Comparison of ENCODE assay signal across 10 cellular contexts in genomic region chr1:31574749-31575372, GRCh38. TPM values are rescaled to one million over a fixed set of nuclear protein-coding genes. Genes with fewer than 3 reads are reported as not detected.
DNase-seq lines count a peak whose midpoint lies in the region; ATAC-seq and TF ChIP-seq lines count a peak whose summit lies in the region.
"Had no signal": no experiment of that assay in that cellular context is flagged by ENCODE, and none has a peak within 500 bp of the region (broad histone marks: within the 10 kb centered on the region; RNA-seq: fewer than 3 reads in every experiment).

No MANE protein-coding gene starts in this region.

- no peak for ATAC-seq in GM23338
- no peak for ATAC-seq in GM18909 (IDR thresholded peaks at IDR 0.05; ENCODE audit: poor library complexity, unreplicated experiment)
- ATAC-seq: T-cell had no signal

- no peaks in the 10 kb centered on the region for H3K9me3 Mint-ChIP-seq in activated CD4-positive, alpha-beta T cell treated with anti-CD3 and anti-CD28 coated beads, Interleukin-2, amount 10 ng/mL, durations not matched to agents 7 days and 5 days
- no peaks in the 10 kb centered on the region for H3K9me3 Mint-ChIP-seq in GM23338
- H3K9me3 Mint-ChIP-seq: T-cell had no signal

- H3K27me3 Mint-ChIP-seq in activated CD4-positive, alpha-beta T cell treated with anti-CD3 and anti-CD28 coated beads, Interleukin-2, amount 10 ng/mL, durations not matched to agents 7 days and 5 days: peaks cover 3% of the 10 kb centered on the region
- H3K27me3 Mint-ChIP-seq in GM23338 (ENCODE audit: insufficient read depth, low read depth, poor library complexity): peaks cover 8% of the 10 kb centered on the region

- no peaks in the 10 kb centered on the region for H3K9me2 ChIP-seq in GM23338 (ENCODE audit: insufficient read depth)

- DNase-seq in activated CD4-positive, alpha-beta T cell treated with anti-CD3 and anti-CD28 coated beads, Interleukin-2, amount 10 ng/mL, durations not matched to agents 7 days and 5 days: peak; percentile 5
- no peak for DNase-seq in activated CD4-positive, alpha-beta T cell treated with anti-CD3 and anti-CD28 coated beads, Interleukin-2, amount 50 U/mL, for 48 hours
- peak; percentile 94 for DNase-seq in mammary epithelial cell
- DNase-seq in transverse colon: no peak
- no peak for DNase-seq in GM23338 (ENCODE audit: low spot score)
- no peak for DNase-seq in WERI-Rb-1
- DNase-seq: 8988T had no signal

- no peak for TF ChIP-seq EP300 in transverse colon (IDR thresholded peaks at IDR 0.05; ENCODE audit: low read depth)

- H3K27me3 ChIP-seq in mammary epithelial cell (ENCODE audit: insufficient read depth, low read length) (no peaks in the 10 kb centered on the region), mucosa of rectum (ENCODE audit: control insufficient read depth in 2 of 2, insufficient read depth in 2 of 2, low read length in 2 of 2) (no peaks in the 10 kb centered on the region), transverse colon (no peaks in the 10 kb centered on the region), GM23338 (ENCODE audit: insufficient read depth) (no peaks in the 10 kb centered on the region), WERI-Rb-1 (ENCODE audit: insufficient read depth, low read depth, severe bottlenecking) (no peaks in the 10 kb centered on the region)

- peak overlapping the region in 2 of 3 experiments; percentile 6 to 33 for H3K4me3 ChIP-seq in mammary epithelial cell (replicated peaks in 1 of 3; ENCODE audit: insufficient read depth in 1 of 3, low read depth in 2 of 3, low read length in 3 of 3)
- H3K4me3 ChIP-seq in mucosa of rectum (ENCODE audit: low read length in 2 of 2): peak overlapping the region; percentile 44 to 59
- peak overlapping the region in 2 of 4 donors; percentile 10 to 14 for H3K4me3 ChIP-seq in transverse colon
- no peak overlapping the region for H3K4me3 ChIP-seq in GM23338
- no peak overlapping the region for H3K4me3 ChIP-seq in WERI-Rb-1 (ENCODE audit: low read depth, low read length)

- H3K4me3 Mint-ChIP-seq in activated CD4-positive, alpha-beta T cell treated with anti-CD3 and anti-CD28 coated beads, Interleukin-2, amount 10 ng/mL, durations not matched to agents 7 days and 5 days: no peak overlapping the region
- no peak overlapping the region; the same call in 2 of the 3 replicates for H3K4me3 Mint-ChIP-seq in GM23338
- H3K4me3 Mint-ChIP-seq: T-cell had no signal

- no peaks in the 10 kb centered on the region for H4K20me1 ChIP-seq in mammary epithelial cell (ENCODE audit: insufficient read depth, low read length)
- no peaks in the 10 kb centered on the region for H4K20me1 ChIP-seq in GM23338 (replicated peaks; ENCODE audit: insufficient read depth)

- in situ Hi-C loops in mammary epithelial cell (cut with MboI; ENCODE audit: low sequenced_read_pairs in 2 of 2): loop anchor here in 1 of 2 donors (25.0 kb wide), 1 partner anchor 212 kb away; no protein-coding TSS in a partner anchor
- in situ Hi-C loops in transverse colon (cut with MboI; ENCODE audit: low pct_ligation_motif_present in 1 of 4, low pct_unique_long_range_greater_than_20kb in 1 of 4, low sequenced_read_pairs in 3 of 4): loop anchor here in 1 of 4 donors (25.0 kb wide), 1 partner anchor 388 kb away; no protein-coding TSS in a partner anchor

- no peak overlapping the region for H2AFZ ChIP-seq in mammary epithelial cell (ENCODE audit: low read depth, low read length)
- H2AFZ ChIP-seq in GM23338: no peak overlapping the region

- TF ChIP-seq CTCF in mammary epithelial cell (conservative IDR thresholded peaks at IDR 0.05 in 1 of 2, IDR thresholded peaks at IDR 0.05 in 1 of 2; ENCODE audit: extremely low read depth in 1 of 2, insufficient read depth in 1 of 2, low read depth in 1 of 2, low read length in 2 of 2): no peak
- TF ChIP-seq CTCF in transverse colon (IDR thresholded peaks at IDR 0.05): no peak
- no peak for TF ChIP-seq CTCF in GM23338 (conservative IDR thresholded peaks at IDR 0.05; ENCODE audit: low read depth in 2 of 2)
- no peak for TF ChIP-seq CTCF in WERI-Rb-1 (IDR thresholded peaks at IDR 0.05; ENCODE audit: low read depth, low read length)

- H3F3A ChIP-seq in GM23338 (replicated peaks; ENCODE audit: low read depth): peaks cover 5% of the 10 kb centered on the region

- H3K4me1 Mint-ChIP-seq in activated CD4-positive, alpha-beta T cell treated with anti-CD3 and anti-CD28 coated beads, Interleukin-2, amount 10 ng/mL, durations not matched to agents 7 days and 5 days: peaks cover 3% of the 10 kb centered on the region
- peaks cover 24% of the 10 kb centered on the region for H3K4me1 Mint-ChIP-seq in GM23338

- POLR2A ChIA-PET in activated CD4-positive, alpha-beta T cell treated with anti-CD3 and anti-CD28 coated beads, Interleukin-2, amount 10 ng/mL, durations not matched to agents 7 days and 5 days (lab: Charles Lee): no interaction called here

- H3K79me2 ChIP-seq in mammary epithelial cell (ENCODE audit: insufficient read depth, low read length) (peaks cover 34% of the 10 kb centered on the region), GM23338 (replicated peaks; ENCODE audit: insufficient read depth) (no peaks in the 10 kb centered on the region)

- no peak for TF ChIP-seq POLR2A in transverse colon (IDR thresholded peaks at IDR 0.05)

- H3K27ac ChIP-seq in mammary epithelial cell (ENCODE audit: insufficient read depth, low read depth, low read length) (peak overlapping the region; percentile 68), mucosa of rectum (ENCODE audit: low read depth in 2 of 2, low read length in 2 of 2) (peak overlapping the region; percentile 97), transverse colon (peak overlapping the region; percentile 90 to 98 (median 92)), GM23338 (ENCODE audit: low read depth) (no peak overlapping the region), WERI-Rb-1 (no peak overlapping the region)

- intact Hi-C loops in mammary epithelial cell (cut with micrococcal nuclease): loop anchor here (2.0 to 10.0 kb wide), 4 partner anchors 70 to 390 kb away; partner anchors contain the start of genes COL16A1 and PEF1
- intact Hi-C loops in transverse colon (cut with DNase I; ENCODE audit: low total_unique reads): no loop called here

- dilution Hi-C loops in mammary epithelial cell (cut with HindIII; ENCODE audit: low sequenced_read_pairs): loop anchor here (5.0 kb wide), 1 partner anchor 32 kb away; no protein-coding TSS in a partner anchor

- no peaks in the 10 kb centered on the region for H3K36me3 Mint-ChIP-seq in activated CD4-positive, alpha-beta T cell treated with anti-CD3 and anti-CD28 coated beads, Interleukin-2, amount 10 ng/mL, durations not matched to agents 7 days and 5 days (ENCODE audit: low read depth)
- no peaks in the 10 kb centered on the region for H3K36me3 Mint-ChIP-seq in GM23338 (ENCODE audit: low read depth)
- H3K36me3 Mint-ChIP-seq: T-cell had no signal

- no peaks in the 10 kb centered on the region for H3K9me3 ChIP-seq in mammary epithelial cell (replicated peaks; ENCODE audit: insufficient read depth, low read length)
- no peaks in the 10 kb centered on the region for H3K9me3 ChIP-seq in mucosa of rectum (ENCODE audit: control insufficient read depth in 2 of 2, low read length in 2 of 2)
- H3K9me3 ChIP-seq in transverse colon: no peaks in the 10 kb centered on the region
- H3K9me3 ChIP-seq in WERI-Rb-1 (ENCODE audit: severe bottlenecking): no peaks in the 10 kb centered on the region

- CTCF ChIA-PET in activated CD4-positive, alpha-beta T cell treated with anti-CD3 and anti-CD28 coated beads, Interleukin-2, amount 10 ng/mL, durations not matched to agents 7 days and 5 days (lab: Charles Lee): no interaction called here
- CTCF ChIA-PET in mammary epithelial cell (lab: Charles Lee; ENCODE audit: low non-redundant PET): no interaction called here

- no TSS peak for BruUV-seq in mammary epithelial cell (replicated peaks; lab: Mats Ljungman, UMichigan)

- H3K36me3 ChIP-seq in mammary epithelial cell (ENCODE audit: insufficient read depth, low read length) (no peaks in the 10 kb centered on the region), mucosa of rectum (ENCODE audit: control insufficient read depth in 2 of 2, insufficient read depth in 2 of 2, low read length in 2 of 2) (peaks cover 4 to 6% of the 10 kb centered on the region in 2 donors), transverse colon (no peaks in the 10 kb centered on the region), GM23338 (ENCODE audit: insufficient read depth) (no peaks in the 10 kb centered on the region), WERI-Rb-1 (no peaks in the 10 kb centered on the region)

- H3K4me1 ChIP-seq in mammary epithelial cell (ENCODE audit: insufficient read depth, low read length) (peaks cover 57% of the 10 kb centered on the region), mucosa of rectum (ENCODE audit: control insufficient read depth in 2 of 2, insufficient read depth in 2 of 2, low read length in 2 of 2) (peaks cover 27 to 51% of the 10 kb centered on the region in 2 donors), transverse colon (peaks cover 16 to 45% (median 44%) of the 10 kb centered on the region in 4 donors), GM23338 (ENCODE audit: insufficient read depth) (peaks cover 25% of the 10 kb centered on the region)

- no peak overlapping the region for H3K27ac Mint-ChIP-seq in activated CD4-positive, alpha-beta T cell treated with anti-CD3 and anti-CD28 coated beads, Interleukin-2, amount 10 ng/mL, durations not matched to agents 7 days and 5 days
- H3K27ac Mint-ChIP-seq in GM23338: no peak overlapping the region
- H3K27ac Mint-ChIP-seq: T-cell had no signal

- H3K4me2 ChIP-seq in mammary epithelial cell (ENCODE audit: insufficient read depth, low read depth, low read length) (peak overlapping the region; percentile 82), GM23338 (no peak overlapping the region)

- H3K9ac ChIP-seq in mammary epithelial cell (ENCODE audit: insufficient read depth, low read length) (peak overlapping the region; percentile 45), mucosa of rectum (ENCODE audit: low read depth in 1 of 2, low read length in 2 of 2) (peak overlapping the region; percentile 29 to 87)

- 5% methylated on average over 8 of the region's 10 CpGs for whole genome bisulfite sequencing in mammary epithelial cell (ENCODE audit: low coverage, missing lambda C conversion rate)
- 20 to 45% methylated on average over 2 to 10 of the region's 10 CpGs for whole genome bisulfite sequencing in transverse colon (ENCODE audit: low coverage in 1 of 2), 2 donors

RNA-seq across cellular contexts. Expression of gene TINAGL1, which starts 1.5 kb away (rescaled TPM):
- total RNA-seq in activated CD4-positive, alpha-beta T cell treated with anti-CD3 and anti-CD28 coated beads, Interleukin-2, amount 10 ng/mL, durations not matched to agents 7 days and 5 days: not detected
- 100 to 1,000 TPM; 433 to 840 TPM for total RNA-seq in mammary epithelial cell
- 578 TPM for polyA plus RNA-seq in mammary epithelial cell
- 360 TPM for polyA minus RNA-seq in mammary epithelial cell
- total RNA-seq in transverse colon: 100 to 1,000 TPM; 229 to 300 (median 272) TPM
- 15.8 and 20.4 TPM in 2 replicates for total RNA-seq in GM23338 (2014; rRNA removed; shearing (Covaris generic))
- polyA plus RNA-seq in GM23338 (2016; fragmentation: Nextera tagmentation; extraction: Ambion mirVana): 6.2 and 6.8 TPM in 2 replicates

RNA-seq across cellular contexts. Expression of gene HCRTR1, which starts 42.6 kb away (rescaled TPM):
- total RNA-seq in activated CD4-positive, alpha-beta T cell treated with anti-CD3 and anti-CD28 coated beads, Interleukin-2, amount 10 ng/mL, durations not matched to agents 7 days and 5 days: not detected
- total RNA-seq in mammary epithelial cell (not detected), transverse colon (under 1 TPM in 1 of 4 donors, not detected in 3; 0.48 TPM)
- polyA plus RNA-seq in mammary epithelial cell (not detected), GM23338 (2016; fragmentation: Nextera tagmentation; extraction: Ambion mirVana) (0.15 TPM in 1 of 2 replicates, not detected in the other)
- polyA minus RNA-seq in mammary epithelial cell: not detected
- 1.0 TPM in 1 of 2 replicates, not detected in the other for total RNA-seq in GM23338 (2014; rRNA removed; shearing (Covaris generic))
- total RNA-seq: T-cell had no signal

Comparison
In these comparisons a context has a peak if more than half of its experiments do, and no peak if none do; other contexts are left out.
1. DNase-seq: peak in activated CD4-positive, alpha-beta T cell treated with anti-CD3 and anti-CD28 coated beads, Interleukin-2, amount 10 ng/mL, durations not matched to agents 7 days and 5 days (single experiment) and mammary epithelial cell (single experiment); none in activated CD4-positive, alpha-beta T cell treated with anti-CD3 and anti-CD28 coated beads, Interleukin-2, amount 50 U/mL, for 48 hours (0 of 2), transverse colon (single experiment), GM23338 (single experiment) and WERI-Rb-1 (single experiment).
2. H3K27ac ChIP-seq: peak in mammary epithelial cell (single experiment), mucosa of rectum (2 of 2) and transverse colon (4 of 4); none in GM23338 (single experiment) and WERI-Rb-1 (single experiment).
3. H3K4me3 ChIP-seq: peak in mammary epithelial cell (2 of 3) and mucosa of rectum (2 of 2); none in GM23338 (single experiment) and WERI-Rb-1 (single experiment).
4. RNA of gene TINAGL1, which starts 1.5 kb away (total RNA-seq): 433 to 840 TPM in mammary epithelial cell, 229 to 300 TPM in transverse colon and 15.8 to 20.4 TPM in GM23338; not detected in activated CD4-positive, alpha-beta T cell treated with anti-CD3 and anti-CD28 coated beads, Interleukin-2, amount 10 ng/mL, durations not matched to agents 7 days and 5 days; every median in the first group is over 10 times any median in the second.